Comparison of ENCODE assay signal across 14 cellular contexts in the genomic region with DNA sequence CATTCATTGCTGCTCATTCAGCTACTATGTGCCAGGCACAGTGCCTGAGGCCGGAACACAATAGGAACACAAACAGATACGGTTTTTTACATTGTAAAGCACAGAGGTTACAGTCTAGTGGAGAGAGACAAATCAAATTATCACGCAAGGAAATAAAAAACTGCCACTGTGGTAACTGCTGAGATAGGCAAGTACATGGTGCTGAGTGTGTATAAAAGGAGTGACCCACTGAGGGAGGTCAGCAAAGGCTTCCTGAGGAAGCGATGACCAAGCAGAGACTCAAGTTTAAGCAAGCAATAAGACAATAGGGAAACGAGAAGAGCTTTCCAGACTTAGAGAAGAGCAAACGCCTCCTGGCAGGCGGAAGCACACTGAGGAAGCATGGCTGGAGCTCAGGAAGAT. TPM values are rescaled to one million over a fixed set of nuclear protein-coding genes. Genes with fewer than 3 reads are reported as not detected.
DNase-seq lines count a peak whose midpoint lies in the region; ATAC-seq and TF ChIP-seq lines count a peak whose summit lies in the region.
"Had no signal": no experiment of that assay in that cellular context is flagged by ENCODE, and none has a peak within 500 bp of the region (broad histone marks: within the 10 kb centered on the region; RNA-seq: fewer than 3 reads in every experiment).

No MANE protein-coding gene starts in this region.

- peaks cover 0 to 45% (median 12%) of the 10 kb centered on the region in 4 donors for H3K4me1 ChIP-seq in stomach

- TF ChIP-seq CTCF in chondrocyte (IDR thresholded peaks at IDR 0.05) = no peak
- TF ChIP-seq CTCF in stomach (IDR thresholded peaks at IDR 0.05) = no peak

- H3K27ac Mint-ChIP-seq in chondrocyte (ENCODE audit: unreplicated experiment) = peak overlapping the region; percentile 89

- peak overlapping the region; percentile 33 for H3K4me3 Mint-ChIP-seq in chondrocyte (ENCODE audit: unreplicated experiment)
- H3K4me3 Mint-ChIP-seq: IgD-negative memory B cell had no signal

- TF ChIP-seq POLR2A in stomach (IDR thresholded peaks at IDR 0.05) = no peak

- peaks cover 67% of the 10 kb centered on the region for H3K4me1 Mint-ChIP-seq in chondrocyte (ENCODE audit: low read depth)
- H3K4me1 Mint-ChIP-seq: IgD-negative memory B cell had no signal

- intact Hi-C loops in left colon (cut with DNase I, micrococcal nuclease) (no loop called here), stomach (cut with DNase I; ENCODE audit: low total_unique reads) (no loop called here)

- DNase-seq in NCI-H226 (peak; percentile 31), chondrocyte (ENCODE audit: low spot score) (no peak), left colon (no peak), stomach (peak; percentile 45), HuH-7 (ENCODE audit: low spot score) (no peak), retina (no peak)
- DNase-seq: activated gamma-delta T cell, DMS79, foreskin keratinocyte, occipital lobe, T-helper 9 cell had no signal

- H3K9me3 ChIP-seq in stomach = no peaks in the 10 kb centered on the region

- no peaks in the 10 kb centered on the region for H3K9me3 Mint-ChIP-seq in chondrocyte (ENCODE audit: low read depth)
- H3K9me3 Mint-ChIP-seq: IgD-negative memory B cell had no signal

- H3K36me3 ChIP-seq in stomach = no peaks in the 10 kb centered on the region

- WGBS in stomach, 5 donors = 27 to 47% (median 43%) methylated on average over 7 of the region's 7 CpGs

- H3K27me3 ChIP-seq in stomach = no peaks in the 10 kb centered on the region
- H3K27me3 ChIP-seq: foreskin keratinocyte had no signal

- TF ChIP-seq EP300 in stomach (IDR thresholded peaks at IDR 0.05) = no peak

- ATAC-seq in left colon = peak; percentile 46
- ATAC-seq in HG02884 (IDR thresholded peaks at IDR 0.05; ENCODE audit: unreplicated experiment) = no peak
- no peak for ATAC-seq in HG02642 (IDR thresholded peaks at IDR 0.05; ENCODE audit: poor library complexity, unreplicated experiment)
- ATAC-seq: foreskin keratinocyte had no signal

- H3K27me3 Mint-ChIP-seq in chondrocyte (ENCODE audit: low read depth) = no peaks in the 10 kb centered on the region

- H3K4me3 ChIP-seq in stomach = no peak overlapping the region

- peak overlapping the region; percentile 25 to 62 (median 44) for H3K27ac ChIP-seq in stomach
- H3K27ac ChIP-seq: foreskin keratinocyte had no signal

- H3K36me3 Mint-ChIP-seq in chondrocyte (ENCODE audit: low read depth) = no peaks in the 10 kb centered on the region
- H3K36me3 Mint-ChIP-seq: IgD-negative memory B cell had no signal

RNA-seq across cellular contexts. Expression of gene NUFIP1, which starts 56.4 kb away (rescaled TPM):
- total RNA-seq in chondrocyte = 4.7 to 6.4 TPM (median 5.1 TPM) in 3 replicates
- 1 to 10 TPM; 2.3 to 2.8 TPM for total RNA-seq in left colon
- 1 to 10 TPM in 3 of 5 donors, not detected in 2; 1.3 to 4.4 (median 1.7) TPM for total RNA-seq in stomach
- polyA plus RNA-seq in stomach = 1 to 10 TPM; 2.4 to 3.2 (median 2.5) TPM

RNA-seq across cellular contexts. Expression of gene GPALPP1, which starts 56.5 kb away (rescaled TPM):
- total RNA-seq in chondrocyte (19.3 to 30.8 TPM (median 21.5 TPM) in 3 replicates), left colon (10 to 100 TPM; 15.7 to 17.2 TPM), stomach (10 to 100 TPM; 11.7 to 42.6 (median 29.9) TPM)
- polyA plus RNA-seq in stomach = 1 to 10 TPM; 8.1 to 9.6 (median 9.4) TPM

Comparison
In these comparisons a context has a peak if more than half of its experiments do, and no peak if none do; other contexts are left out.
1. DNase-seq: peak in NCI-H226 (single experiment) and stomach (single experiment); none in chondrocyte (single experiment), left colon (0 of 2), HuH-7 (single experiment) and retina (single experiment).